25 cellular contexts compared by ENCODE assay signal in the genomic region with DNA sequence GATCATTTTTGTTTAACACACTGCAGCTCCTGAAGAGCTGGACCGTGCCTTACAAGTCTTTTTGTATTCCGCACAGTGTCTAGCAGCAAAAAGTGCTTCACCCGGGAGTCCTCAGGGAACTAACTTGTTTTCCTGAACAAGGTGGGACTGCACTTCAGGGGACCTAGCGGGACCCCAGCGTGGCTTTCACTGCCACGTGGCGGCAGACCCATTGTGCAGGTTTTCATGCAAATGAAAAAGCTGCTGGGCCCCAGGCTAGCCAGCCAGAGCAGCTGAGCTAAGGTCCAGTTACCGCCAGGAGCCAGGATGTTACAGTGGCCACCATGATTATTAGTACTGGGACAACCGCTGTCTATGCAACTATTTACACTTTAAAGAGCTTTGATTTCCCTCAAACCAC.
"Had no signal": no experiment of that assay in that cellular context is flagged by ENCODE, and none has a peak within 500 bp of the region (broad histone marks: within the 10 kb centered on the region; RNA-seq: fewer than 3 reads in every experiment).

No MANE protein-coding gene starts in this region.

- H3K4me1 ChIP-seq: SJSA1 had no signal

- H3K9me3 ChIP-seq: MG63, SJSA1 had no signal

- H3K4me3 ChIP-seq: MG63, SJSA1, SK-N-MC had no signal

- H3K27me3 ChIP-seq: MG63, SJSA1 had no signal

- H3K36me3 ChIP-seq: MG63, SJSA1 had no signal

- FAIRE-seq: HTR-8/SVneo, RCC 7860 had no signal

- DNase-seq: Karpas-422, KG1, MG63, NCI-H1092, NCI-H1105 treated with DMSO at 0.1 percent for 48 hours, NCI-H1417 treated with DMSO at 0.1 percent for 48 hours, NCI-H146, NCI-H1694 treated with DMSO at 0.1 percent for 48 hours, NCI-H1930, NCI-H2081, NCI-H2171, NCI-H226, NCI-H446, NCI-H510A, NCI-H524 treated with DMSO at 0.1 percent for 48 hours, NCI-H69, NCI-H774, Right ventricle myocardium superior, RPMI8226, SIG-M5 had no signal

- H3K27ac ChIP-seq: HL-60, SJSA1, SK-N-MC had no signal
